ENCODE assay signal across 8 cellular contexts in the genomic region with DNA sequence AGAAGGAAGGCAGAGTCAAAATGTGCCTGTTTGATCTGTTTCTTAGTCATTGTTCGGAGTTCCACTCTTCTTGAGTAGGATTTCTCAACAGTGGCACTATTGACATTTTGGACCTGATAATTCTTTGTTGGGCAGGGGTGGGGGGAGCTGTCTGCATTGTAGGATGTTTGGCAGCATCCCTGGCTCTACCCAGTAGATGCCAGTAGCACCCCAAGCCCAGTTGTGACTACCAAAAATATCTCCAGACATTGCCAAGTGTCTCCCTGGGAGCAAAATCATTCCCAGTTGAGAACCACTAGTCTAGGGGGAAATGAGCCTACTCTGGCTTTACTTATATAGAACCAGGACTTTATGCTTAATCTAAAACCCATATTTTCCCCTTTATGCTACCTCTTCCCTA. TPM values are rescaled to one million over a fixed set of nuclear protein-coding genes. Genes with fewer than 3 reads are reported as not detected.
DNase-seq lines count a peak whose midpoint lies in the region; ATAC-seq and TF ChIP-seq lines count a peak whose summit lies in the region.

No MANE protein-coding gene starts in this region.

- no peaks in the 10 kb centered on the region for H3K27me3 ChIP-seq in BLaER1
- no peaks in the 10 kb centered on the region for H3K27me3 ChIP-seq in MM.1S (replicated peaks; ENCODE audit: insufficient read depth, low read length)
- H3K27me3 ChIP-seq in duodenal mucosa (ENCODE audit: control insufficient read depth in 1 of 2, insufficient read depth in 2 of 2, low read length in 2 of 2), result no peaks in the 10 kb centered on the region

- H3K36me3 ChIP-seq in BLaER1, result peaks cover 36% of the 10 kb centered on the region
- H3K36me3 ChIP-seq in MM.1S (replicated peaks; ENCODE audit: insufficient read depth, low read length), result no peaks in the 10 kb centered on the region
- peaks cover 10 to 20% of the 10 kb centered on the region in 2 donors for H3K36me3 ChIP-seq in duodenal mucosa (ENCODE audit: control insufficient read depth in 1 of 2, insufficient read depth in 2 of 2, low read length in 2 of 2)

- H3K9me3 ChIP-seq in BLaER1 (no peaks in the 10 kb centered on the region), MM.1S (replicated peaks; ENCODE audit: insufficient read depth, low read length) (no peaks in the 10 kb centered on the region), duodenal mucosa (ENCODE audit: control insufficient read depth in 1 of 2, low read length in 2 of 2) (no peaks in the 10 kb centered on the region)

- H3F3A ChIP-seq in MM.1S (ENCODE audit: insufficient read depth, low read length), result no peaks in the 10 kb centered on the region; the same call in 1 of the 2 replicates

- peak overlapping the region; percentile 97 for H3K4me2 ChIP-seq in BLaER1
- peak overlapping the region; percentile 94 for H3K4me2 ChIP-seq in MM.1S (ENCODE audit: low read depth, low read length)

- H3K4me1 Mint-ChIP-seq in neural crest cell, result peaks cover 33% of the 10 kb centered on the region

- TF ChIP-seq CTCF in MM.1S (IDR thresholded peaks at IDR 0.05; ENCODE audit: low read length) (no peak), neural crest cell (conservative IDR thresholded peaks at IDR 0.05) (no peak)

- no peaks in the 10 kb centered on the region for H3K36me3 Mint-ChIP-seq in neural crest cell (ENCODE audit: low read depth)

- H3K27ac Mint-ChIP-seq in neural crest cell (ENCODE audit: unreplicated experiment), result no peak overlapping the region

- H3K4me3 Mint-ChIP-seq in neural crest cell, result peak overlapping the region; percentile 96

- H3K27me3 Mint-ChIP-seq in neural crest cell (ENCODE audit: low read depth), result peaks cover 3% of the 10 kb centered on the region

- DNase-seq in MM.1S (no peak), neural crest cell (ENCODE audit: low read depth, low spot score) (no peak), T1000 (lab: John Stamatoyannopoulos, UW) (no peak)
- DNase-seq in activated CD8-positive, alpha-beta memory T cell treated with anti-CD3 and anti-CD28 coated beads, Interleukin-2, amount 50 U/mL, for 48 hours, result no peak

- H4K20me1 ChIP-seq in BLaER1 (peaks cover 25% of the 10 kb centered on the region), MM.1S (ENCODE audit: insufficient read depth, low read length) (no peaks in the 10 kb centered on the region)

- H3K9ac ChIP-seq in BLaER1 (peak overlapping the region; percentile 91; the same call in 1 of the 2 replicates), MM.1S (ENCODE audit: low read length) (peak overlapping the region; percentile 75; the same call in 1 of the 2 replicates), duodenal mucosa (ENCODE audit: low read depth in 1 of 2, low read length in 2 of 2) (peak overlapping the region in 1 of 2 donors; percentile 69)

- peaks cover 49% of the 10 kb centered on the region for H3K4me1 ChIP-seq in BLaER1
- H3K4me1 ChIP-seq in MM.1S (ENCODE audit: low read length), result peaks cover 15% of the 10 kb centered on the region; the same call in 1 of the 2 replicates
- H3K4me1 ChIP-seq in duodenal mucosa (ENCODE audit: control insufficient read depth in 1 of 2, insufficient read depth in 2 of 2, low read length in 2 of 2), result peaks cover 36 to 38% of the 10 kb centered on the region in 2 donors

- H3K4me3 ChIP-seq in BLaER1 (no peak overlapping the region; the same call in 1 of the 2 replicates), MM.1S (ENCODE audit: low read length) (peak overlapping the region; percentile 98), duodenal mucosa (ENCODE audit: low read depth in 1 of 2, low read length in 2 of 2) (peak overlapping the region; percentile 85 to 97)

- H3K27ac ChIP-seq in BLaER1 (peak overlapping the region; percentile 92), MM.1S (ENCODE audit: low read length) (no peak overlapping the region), duodenal mucosa (ENCODE audit: low read depth, low read length) (no peak overlapping the region)

- H3K9me2 ChIP-seq in MM.1S (replicated peaks; ENCODE audit: insufficient read depth, low read length), result no peaks in the 10 kb centered on the region

- peaks cover 44% of the 10 kb centered on the region for H3K79me2 ChIP-seq in MM.1S (ENCODE audit: low read length)

- ATAC-seq in HG03565 (IDR thresholded peaks at IDR 0.05; ENCODE audit: unreplicated experiment), result no peak
- ATAC-seq in GM21381 (IDR thresholded peaks at IDR 0.05; ENCODE audit: unreplicated experiment), result no peak

- peak overlapping the region; percentile 92; the same call in 1 of the 2 replicates for H2AFZ ChIP-seq in MM.1S (ENCODE audit: low read length)

- no peaks in the 10 kb centered on the region for H3K9me3 Mint-ChIP-seq in neural crest cell

RNA-seq across cellular contexts. Expression of a gene that starts 1.1 kb away (rescaled TPM):
- 33.8 and 34.3 TPM in 2 replicates for total RNA-seq in neural crest cell

RNA-seq across cellular contexts. Expression of a gene that starts 53.6 kb away (rescaled TPM):
- total RNA-seq in neural crest cell, result 1.7 and 2.0 TPM in 2 replicates

RNA-seq across cellular contexts. Expression of a gene that starts 53.7 kb away (rescaled TPM):
- 23.3 and 24.5 TPM in 2 replicates for total RNA-seq in neural crest cell

RNA-seq across cellular contexts. Expression of a gene that starts 59.5 kb away (rescaled TPM):
- total RNA-seq in neural crest cell, result 7.5 and 8.3 TPM in 2 replicates
